Comparison of ENCODE assay signal across 1 cellular context in genomic region chr2:128362889-128363228, GRCh38.
TF ChIP-seq lines count a peak whose summit lies in the region.

No MANE protein-coding gene starts in this region.

TF ChIP-seq in A549, 52 proteins besides CTCF, POLR2A, EP300 and RAD21 (continued from another document):
- TF ChIP-seq MAX (IDR thresholded peaks at IDR 0.05) (no peak), GATA3 (IDR thresholded peaks at IDR 0.05; ENCODE audit: borderline replicate concordance) (no peak), HES2 (IDR thresholded peaks at IDR 0.05) (no peak), HMGXB4 (CRISPR knock-in tag; IDR thresholded peaks at IDR 0.05; ENCODE audit: borderline replicate concordance) (no peak)
